8 cellular contexts compared by ENCODE assay signal in genomic region chr6:140105857-140106256, GRCh38.
A peak's percentile ranks its signal among the peaks of the same experiment; 100 is the strongest.
DNase-seq lines count a peak whose midpoint lies in the region; ATAC-seq and TF ChIP-seq lines count a peak whose summit lies in the region.

No MANE protein-coding gene starts in this region.

- H3K4me1 ChIP-seq in cardiac muscle cell (ENCODE audit: low read depth) (peaks cover 22% of the 10 kb centered on the region), SJCRH30 (0 out of 2 replicates have a peak, but pooled peaks cover 3% of the 10 kb centered on the region), left ventricle myocardium inferior (peaks cover 25% of the 10 kb centered on the region)

- H3K9me3 ChIP-seq in cardiac muscle cell (ENCODE audit: low read depth), result no peaks in the 10 kb centered on the region
- peaks cover 3% of the 10 kb centered on the region for H3K9me3 ChIP-seq in SJCRH30 (replicated peaks)
- no peaks in the 10 kb centered on the region for H3K9me3 ChIP-seq in left ventricle myocardium inferior (replicated peaks)

- H3K4me3 ChIP-seq in cardiac muscle cell (no peak overlapping the region), SJCRH30 (no peak overlapping the region), left ventricle myocardium inferior (no peak overlapping the region)

- peak; percentile 32 for TF ChIP-seq CTCF in cardiac muscle cell (IDR thresholded peaks at IDR 0.05; ENCODE audit: low read depth, low read length)
- peak; percentile 35 for TF ChIP-seq CTCF in left ventricle myocardium inferior (IDR thresholded peaks at IDR 0.05; ENCODE audit: borderline replicate concordance)
- peak; percentile 74 for TF ChIP-seq CTCF in type B pancreatic cell (conservative IDR thresholded peaks at IDR 0.05)

- H3K27ac ChIP-seq in cardiac muscle cell, result no peak overlapping the region
- no peak overlapping the region for H3K27ac ChIP-seq in SJCRH30
- H3K27ac ChIP-seq in left ventricle myocardium inferior (replicated peaks), result no peak overlapping the region

- no peaks in the 10 kb centered on the region for H3K9me3 Mint-ChIP-seq in type B pancreatic cell
- H3K9me3 Mint-ChIP-seq in activated T-helper 1 cell treated with anti-CD3 and anti-CD28 coated beads, Interleukin-12 subunit alpha, Interleukin-12 subunit beta, Interleukin-2, Interleukin-4 antibody, amounts not matched to agents 30 ng/mL and 10 ng/mL and 1 ng/mL, durations not matched to agents 14 hours and 24 hours and 36 hours, result no peaks in the 10 kb centered on the region

- H3K27ac Mint-ChIP-seq in type B pancreatic cell, result peak overlapping the region; percentile 64
- H3K27ac Mint-ChIP-seq in activated T-helper 1 cell treated with anti-CD3 and anti-CD28 coated beads, Interleukin-12 subunit alpha, Interleukin-12 subunit beta, Interleukin-2, Interleukin-4 antibody, amounts not matched to agents 30 ng/mL and 10 ng/mL and 1 ng/mL, durations not matched to agents 14 hours and 24 hours and 36 hours, result no peak overlapping the region

- H3K36me3 ChIP-seq in cardiac muscle cell (no peaks in the 10 kb centered on the region), SJCRH30 (no peaks in the 10 kb centered on the region), left ventricle myocardium inferior (no peaks in the 10 kb centered on the region)

- no peak overlapping the region for H3K4me3 Mint-ChIP-seq in type B pancreatic cell
- H3K4me3 Mint-ChIP-seq in activated T-helper 1 cell treated with anti-CD3 and anti-CD28 coated beads, Interleukin-12 subunit alpha, Interleukin-12 subunit beta, Interleukin-2, Interleukin-4 antibody, amounts not matched to agents 30 ng/mL and 10 ng/mL and 1 ng/mL, durations not matched to agents 14 hours and 24 hours and 36 hours, result no peak overlapping the region

- intact Hi-C loops in Right ventricle myocardium inferior (cut with DNase I), result no loop called here
- intact Hi-C loops in left ventricle myocardium inferior (cut with micrococcal nuclease), result no loop called here
- intact Hi-C loops in activated T-helper 1 cell treated with anti-CD3 and anti-CD28 coated beads, Interleukin-12 subunit alpha, Interleukin-12 subunit beta, Interleukin-2, Interleukin-4 antibody, amounts not matched to agents 30 ng/mL and 10 ng/mL and 1 ng/mL, durations not matched to agents 14 hours and 24 hours and 36 hours (cut with micrococcal nuclease), result no loop called here

- no peaks in the 10 kb centered on the region for H3K27me3 Mint-ChIP-seq in type B pancreatic cell
- H3K27me3 Mint-ChIP-seq in activated T-helper 1 cell treated with anti-CD3 and anti-CD28 coated beads, Interleukin-12 subunit alpha, Interleukin-12 subunit beta, Interleukin-2, Interleukin-4 antibody, amounts not matched to agents 30 ng/mL and 10 ng/mL and 1 ng/mL, durations not matched to agents 14 hours and 24 hours and 36 hours (ENCODE audit: insufficient read depth), result no peaks in the 10 kb centered on the region

- ATAC-seq in Right ventricle myocardium inferior (no peak), HG02610 (IDR thresholded peaks at IDR 0.05; ENCODE audit: unreplicated experiment) (no peak)

- DNase-seq in cardiac muscle cell (ENCODE audit: low read depth in 1 of 2, low spot score in 1 of 2) (peak; percentile 21 to 36), Right ventricle myocardium inferior (ENCODE audit: missing footprints) (no peak), SJCRH30 (peak; percentile 21 to 45), left ventricle myocardium inferior (no peak), type B pancreatic cell (ENCODE audit: extremely low spot score, unreplicated experiment) (no peak)
- no peak for DNase-seq in activated effector memory CD4-positive, alpha-beta T cell treated with anti-CD3 and anti-CD28 coated beads, Interleukin-2, amount 50 U/mL, for 16 hours
- DNase-seq in activated T-helper 1 cell treated with anti-CD3 and anti-CD28 coated beads, Interleukin-12 subunit alpha, Interleukin-12 subunit beta, Interleukin-2, Interleukin-4 antibody, amounts not matched to agents 30 ng/mL and 10 ng/mL and 1 ng/mL, durations not matched to agents 14 hours and 24 hours and 36 hours (ENCODE audit: low spot score), result no peak

- peaks cover 7% of the 10 kb centered on the region for H3K4me1 Mint-ChIP-seq in type B pancreatic cell (ENCODE audit: unreplicated experiment)
- no peaks in the 10 kb centered on the region for H3K4me1 Mint-ChIP-seq in activated T-helper 1 cell treated with anti-CD3 and anti-CD28 coated beads, Interleukin-12 subunit alpha, Interleukin-12 subunit beta, Interleukin-2, Interleukin-4 antibody, amounts not matched to agents 30 ng/mL and 10 ng/mL and 1 ng/mL, durations not matched to agents 14 hours and 24 hours and 36 hours (ENCODE audit: low read depth)

- H3K36me3 Mint-ChIP-seq in type B pancreatic cell, result no peaks in the 10 kb centered on the region
- H3K36me3 Mint-ChIP-seq in activated T-helper 1 cell treated with anti-CD3 and anti-CD28 coated beads, Interleukin-12 subunit alpha, Interleukin-12 subunit beta, Interleukin-2, Interleukin-4 antibody, amounts not matched to agents 30 ng/mL and 10 ng/mL and 1 ng/mL, durations not matched to agents 14 hours and 24 hours and 36 hours (ENCODE audit: low read depth), result no peaks in the 10 kb centered on the region

- H3K27me3 ChIP-seq in cardiac muscle cell (no peaks in the 10 kb centered on the region), SJCRH30 (no peaks in the 10 kb centered on the region), left ventricle myocardium inferior (ENCODE audit: low read depth) (no peaks in the 10 kb centered on the region)

Comparison
In these comparisons a context has a peak if more than half of its experiments do, and no peak if none do; other contexts are left out.
1. DNase-seq: peak in cardiac muscle cell (2 of 2) and SJCRH30 (2 of 2); none in Right ventricle myocardium inferior (single experiment), left ventricle myocardium inferior (single experiment), type B pancreatic cell (single experiment), activated effector memory CD4-positive, alpha-beta T cell treated with anti-CD3 and anti-CD28 coated beads, Interleukin-2, amount 50 U/mL, for 16 hours (single experiment) and activated T-helper 1 cell treated with anti-CD3 and anti-CD28 coated beads, Interleukin-12 subunit alpha, Interleukin-12 subunit beta, Interleukin-2, Interleukin-4 antibody, amounts not matched to agents 30 ng/mL and 10 ng/mL and 1 ng/mL, durations not matched to agents 14 hours and 24 hours and 36 hours (single experiment).
2. Peak in every context shown above with its lines, with median percentiles within 50 percentile points of each other: CTCF ChIP-seq.